ENCODE assay signal across 13 cellular contexts in genomic region chr4:150140774-150141400, GRCh38.
DNase-seq lines count a peak whose midpoint lies in the region; ATAC-seq and TF ChIP-seq lines count a peak whose summit lies in the region.
"Had no signal": no experiment of that assay in that cellular context is flagged by ENCODE, and none has a peak within 500 bp of the region (broad histone marks: within the 10 kb centered on the region; RNA-seq: fewer than 3 reads in every experiment).

No MANE protein-coding gene starts in this region.

- no peaks in the 10 kb centered on the region for H3K36me3 Mint-ChIP-seq in glutamatergic neuron (ENCODE audit: unreplicated experiment)

- no peak for TF ChIP-seq CTCF in glutamatergic neuron (IDR thresholded peaks at IDR 0.05; ENCODE audit: partially characterized antibody, unreplicated experiment)

- no peaks in the 10 kb centered on the region for H3K9me3 Mint-ChIP-seq in glutamatergic neuron (ENCODE audit: unreplicated experiment)

- H3K4me3 Mint-ChIP-seq in glutamatergic neuron (ENCODE audit: unreplicated experiment) = no peak overlapping the region
- H3K4me3 Mint-ChIP-seq: activated CD8-positive, alpha-beta memory T cell treated with anti-CD3 and anti-CD28 coated beads, Interleukin-2, amount 10 ng/mL, durations not matched to agents 7 days and 5 days had no signal

- peaks cover 2% of the 10 kb centered on the region for H3K27me3 Mint-ChIP-seq in glutamatergic neuron (ENCODE audit: unreplicated experiment)

- DNase-seq in EL (peak; percentile 76), RPMI7951 (ENCODE audit: low read depth) (peak; percentile 58), renal cortical epithelial cell (ENCODE audit: low read depth) (peak; percentile 63), glutamatergic neuron (no peak), T1000 (lab: John Stamatoyannopoulos, UW) (no peak), NCI-H1048 (lab: John Stamatoyannopoulos, UW) (no peak)
- DNase-seq: activated CD8-positive, alpha-beta memory T cell treated with anti-CD3 and anti-CD28 coated beads, Interleukin-2, amount 10 ng/mL, durations not matched to agents 7 days and 5 days; NCI-H1436 treated with DMSO at 0.1 percent for 48 hours; occipital lobe; stimulated activated CD4-positive, alpha-beta T cell treated with anti-CD3 and anti-CD28 coated beads, Interleukin-4, amount 100 ng/mL, for 24 hours; substantia nigra had no signal

- no peak overlapping the region for H3K27ac Mint-ChIP-seq in glutamatergic neuron (ENCODE audit: unreplicated experiment)
- H3K27ac Mint-ChIP-seq: activated CD8-positive, alpha-beta memory T cell treated with anti-CD3 and anti-CD28 coated beads, Interleukin-2, amount 10 ng/mL, durations not matched to agents 7 days and 5 days had no signal

- peaks cover 4% of the 10 kb centered on the region for H3K4me1 Mint-ChIP-seq in glutamatergic neuron (ENCODE audit: low read depth, unreplicated experiment)

- ATAC-seq in esophagus mucosa = peak; percentile 33
- no peak for ATAC-seq in GM19324 (IDR thresholded peaks at IDR 0.05; ENCODE audit: low FRiP score, unreplicated experiment)
- ATAC-seq: activated CD8-positive, alpha-beta memory T cell treated with anti-CD3 and anti-CD28 coated beads, Interleukin-2, amount 10 ng/mL, durations not matched to agents 7 days and 5 days had no signal

Comparison
In these comparisons a context has a peak if more than half of its experiments do, and no peak if none do; other contexts are left out.
1. DNase-seq: peak in EL (single experiment), RPMI7951 (single experiment) and renal cortical epithelial cell (single experiment); none in glutamatergic neuron (single experiment), T1000 (single experiment) and NCI-H1048 (single experiment).